ENCODE assay signal across 1 cellular context in the genomic region with DNA sequence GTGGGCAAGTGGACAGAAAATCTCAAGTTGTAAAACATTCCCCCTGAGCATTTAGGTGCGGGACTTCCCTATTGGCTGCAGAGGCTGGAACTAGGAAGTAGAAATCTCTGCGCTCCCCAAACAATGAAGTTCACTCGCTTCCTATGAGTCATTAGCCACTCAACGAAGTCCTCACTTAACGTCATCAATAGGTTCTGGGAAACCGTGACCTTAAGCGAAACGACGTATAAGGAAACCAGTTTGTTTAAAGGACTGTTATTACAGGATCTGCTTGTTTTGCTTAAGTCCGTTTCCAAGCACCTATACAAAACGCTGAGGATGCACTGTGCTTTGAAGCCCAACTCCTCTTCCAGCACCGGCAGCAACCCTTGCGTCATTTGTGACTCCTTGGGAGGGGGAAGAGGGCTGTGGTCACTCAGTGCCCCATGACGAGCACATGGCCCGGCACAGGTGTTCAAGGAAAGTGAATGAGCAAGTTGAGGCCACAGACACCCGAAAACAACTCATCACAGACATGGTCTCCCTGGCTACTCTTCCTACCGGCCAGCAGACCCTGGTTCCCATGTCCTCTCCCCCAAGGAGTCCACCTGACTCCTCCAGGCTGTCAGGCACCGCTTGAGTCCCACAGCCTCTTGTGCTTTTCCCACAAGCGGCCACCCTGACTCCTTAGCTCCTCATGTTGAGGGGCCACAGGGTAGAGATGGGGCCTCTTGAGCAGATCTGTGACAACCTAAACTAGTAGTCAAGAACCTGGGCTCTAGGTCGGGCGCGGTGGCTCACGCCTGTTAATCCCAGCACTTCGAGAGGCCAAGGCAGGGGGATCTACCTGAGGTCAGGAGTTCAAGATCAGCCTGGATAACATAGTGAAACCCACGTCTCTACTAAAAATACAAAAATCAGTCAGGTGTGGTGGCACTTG.
TF ChIP-seq lines count a peak whose summit lies in the region.

No MANE protein-coding gene starts in this region.

TF ChIP-seq in K562, 482 proteins besides CTCF, POLR2A, EP300 and RAD21 (continued from another document and continues in another):
- TF ChIP-seq ZBTB40 (IDR thresholded peaks at IDR 0.05), result peak; percentile 48; the same call in 1 of the 2 replicates
- no peak for TF ChIP-seq ZBTB40 (CRISPR knock-in tag; IDR thresholded peaks at IDR 0.05)
- peak; percentile 91 for TF ChIP-seq CREB1 (IDR thresholded peaks at IDR 0.05)
- peak; percentile 84 for TF ChIP-seq CREB1 (CRISPR knock-in tag; IDR thresholded peaks at IDR 0.05)
- 0 out of 2 replicates have a peak, but pooled peaks have one; percentile 32 for TF ChIP-seq ZNF766 (CRISPR knock-in tag; conservative IDR thresholded peaks at IDR 0.05)
- no peak; the same call in 1 of the 2 replicates for TF ChIP-seq MYNN (IDR thresholded peaks at IDR 0.05)
- no peak for TF ChIP-seq MYNN (CRISPR knock-in tag; IDR thresholded peaks at IDR 0.05)
- TF ChIP-seq MTA3 (IDR thresholded peaks at IDR 0.05; ENCODE audit: borderline replicate concordance), result peak; percentile 94
- peak; percentile 16; the same call in 1 of the 2 replicates for TF ChIP-seq LCOR (CRISPR knock-in tag; IDR thresholded peaks at IDR 0.05)
- TF ChIP-seq ZFX (CRISPR knock-in tag; IDR thresholded peaks at IDR 0.05), result 0 out of 2 replicates have a peak, but pooled peaks have one; percentile 45
- TF ChIP-seq MLLT1 (IDR thresholded peaks at IDR 0.05), result peak in 1 of 2 experiments; percentile 54; a peak in 2 of 4 replicates
- TF ChIP-seq BRD9 (IDR thresholded peaks at IDR 0.05; ENCODE audit: low read depth, partially characterized antibody), result peak; percentile 21
- peak; percentile 88; the same call in 1 of the 2 replicates for TF ChIP-seq FOXK1 (CRISPR knock-in tag; IDR thresholded peaks at IDR 0.05; ENCODE audit: borderline replicate concordance)
- TF ChIP-seq, protein P1, sequence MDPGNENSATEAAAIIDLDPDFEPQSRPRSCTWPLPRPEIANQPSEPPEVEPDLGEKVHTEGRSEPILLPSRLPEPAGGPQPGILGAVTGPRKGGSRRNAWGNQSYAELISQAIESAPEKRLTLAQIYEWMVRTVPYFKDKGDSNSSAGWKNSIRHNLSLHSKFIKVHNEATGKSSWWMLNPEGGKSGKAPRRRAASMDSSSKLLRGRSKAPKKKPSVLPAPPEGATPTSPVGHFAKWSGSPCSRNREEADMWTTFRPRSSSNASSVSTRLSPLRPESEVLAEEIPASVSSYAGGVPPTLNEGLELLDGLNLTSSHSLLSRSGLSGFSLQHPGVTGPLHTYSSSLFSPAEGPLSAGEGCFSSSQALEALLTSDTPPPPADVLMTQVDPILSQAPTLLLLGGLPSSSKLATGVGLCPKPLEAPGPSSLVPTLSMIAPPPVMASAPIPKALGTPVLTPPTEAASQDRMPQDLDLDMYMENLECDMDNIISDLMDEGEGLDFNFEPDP (CRISPR knock-in tag; IDR thresholded peaks at IDR 0.05), result no peak
- TF ChIP-seq POLR2AphosphoS2 (IDR thresholded peaks at IDR 0.05; ENCODE audit: low read length), result peak; percentile 85; the same call in 1 of the 2 replicates
- peak; percentile 46; the same call in 1 of the 2 replicates for TF ChIP-seq MTA1 (IDR thresholded peaks at IDR 0.05; ENCODE audit: borderline replicate concordance)
- TF ChIP-seq EP400 (IDR thresholded peaks at IDR 0.05), result peak; percentile 90
- TF ChIP-seq TEAD4 (IDR thresholded peaks at IDR 0.05; ENCODE audit: low read length), result peak; percentile 62; the same call in 1 of the 2 replicates
- no peak for TF ChIP-seq TEAD4 (CRISPR knock-in tag; IDR thresholded peaks at IDR 0.05; ENCODE audit: borderline replicate concordance)
- TF ChIP-seq, protein P2, sequence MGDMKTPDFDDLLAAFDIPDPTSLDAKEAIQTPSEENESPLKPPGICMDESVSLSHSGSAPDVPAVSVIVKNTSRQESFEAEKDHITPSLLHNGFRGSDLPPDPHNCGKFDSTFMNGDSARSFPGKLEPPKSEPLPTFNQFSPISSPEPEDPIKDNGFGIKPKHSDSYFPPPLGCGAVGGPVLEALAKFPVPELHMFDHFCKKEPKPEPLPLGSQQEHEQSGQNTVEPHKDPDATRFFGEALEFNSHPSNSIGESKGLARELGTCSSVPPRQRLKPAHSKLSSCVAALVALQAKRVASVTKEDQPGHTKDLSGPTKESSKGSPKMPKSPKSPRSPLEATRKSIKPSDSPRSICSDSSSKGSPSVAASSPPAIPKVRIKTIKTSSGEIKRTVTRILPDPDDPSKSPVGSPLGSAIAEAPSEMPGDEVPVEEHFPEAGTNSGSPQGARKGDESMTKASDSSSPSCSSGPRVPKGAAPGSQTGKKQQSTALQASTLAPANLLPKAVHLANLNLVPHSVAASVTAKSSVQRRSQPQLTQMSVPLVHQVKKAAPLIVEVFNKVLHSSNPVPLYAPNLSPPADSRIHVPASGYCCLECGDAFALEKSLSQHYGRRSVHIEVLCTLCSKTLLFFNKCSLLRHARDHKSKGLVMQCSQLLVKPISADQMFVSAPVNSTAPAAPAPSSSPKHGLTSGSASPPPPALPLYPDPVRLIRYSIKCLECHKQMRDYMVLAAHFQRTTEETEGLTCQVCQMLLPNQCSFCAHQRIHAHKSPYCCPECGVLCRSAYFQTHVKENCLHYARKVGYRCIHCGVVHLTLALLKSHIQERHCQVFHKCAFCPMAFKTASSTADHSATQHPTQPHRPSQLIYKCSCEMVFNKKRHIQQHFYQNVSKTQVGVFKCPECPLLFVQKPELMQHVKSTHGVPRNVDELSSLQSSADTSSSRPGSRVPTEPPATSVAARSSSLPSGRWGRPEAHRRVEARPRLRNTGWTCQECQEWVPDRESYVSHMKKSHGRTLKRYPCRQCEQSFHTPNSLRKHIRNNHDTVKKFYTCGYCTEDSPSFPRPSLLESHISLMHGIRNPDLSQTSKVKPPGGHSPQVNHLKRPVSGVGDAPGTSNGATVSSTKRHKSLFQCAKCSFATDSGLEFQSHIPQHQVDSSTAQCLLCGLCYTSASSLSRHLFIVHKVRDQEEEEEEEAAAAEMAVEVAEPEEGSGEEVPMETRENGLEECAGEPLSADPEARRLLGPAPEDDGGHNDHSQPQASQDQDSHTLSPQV (IDR thresholded peaks at IDR 0.05), result peak; percentile 91
- no peak for TF ChIP-seq SREBF2 (CRISPR knock-in tag; IDR thresholded peaks at IDR 0.05)
- peak; percentile 62 for TF ChIP-seq GABPA (tag; conservative IDR thresholded peaks at IDR 0.05; ENCODE audit: low read depth)
- peak; percentile 3 to 89 for TF ChIP-seq RCOR1 (IDR thresholded peaks at IDR 0.05; ENCODE audit: borderline replicate concordance in 1 of 2, low read depth in 2 of 2, low read length in 2 of 2)
- TF ChIP-seq, protein P3, sequence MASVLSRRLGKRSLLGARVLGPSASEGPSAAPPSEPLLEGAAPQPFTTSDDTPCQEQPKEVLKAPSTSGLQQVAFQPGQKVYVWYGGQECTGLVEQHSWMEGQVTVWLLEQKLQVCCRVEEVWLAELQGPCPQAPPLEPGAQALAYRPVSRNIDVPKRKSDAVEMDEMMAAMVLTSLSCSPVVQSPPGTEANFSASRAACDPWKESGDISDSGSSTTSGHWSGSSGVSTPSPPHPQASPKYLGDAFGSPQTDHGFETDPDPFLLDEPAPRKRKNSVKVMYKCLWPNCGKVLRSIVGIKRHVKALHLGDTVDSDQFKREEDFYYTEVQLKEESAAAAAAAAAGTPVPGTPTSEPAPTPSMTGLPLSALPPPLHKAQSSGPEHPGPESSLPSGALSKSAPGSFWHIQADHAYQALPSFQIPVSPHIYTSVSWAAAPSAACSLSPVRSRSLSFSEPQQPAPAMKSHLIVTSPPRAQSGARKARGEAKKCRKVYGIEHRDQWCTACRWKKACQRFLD (CRISPR knock-in tag; IDR thresholded peaks at IDR 0.05), result peak; percentile 57; the same call in 1 of the 2 replicates
- TF ChIP-seq BHLHE40 (IDR thresholded peaks at IDR 0.05; ENCODE audit: low read length), result peak; percentile 45; the same call in 1 of the 2 replicates
- peak; percentile 68 for TF ChIP-seq POLR2B (IDR thresholded peaks at IDR 0.05; ENCODE audit: low read depth, partially characterized antibody)
- TF ChIP-seq ZNF75A (CRISPR knock-in tag; IDR thresholded peaks at IDR 0.05), result 0 out of 2 replicates have a peak, but pooled peaks have one; percentile 27
- peak; percentile 77 for TF ChIP-seq ELF1 (tag; IDR thresholded peaks at IDR 0.05)
- peak; percentile 52; the same call in 1 of the 2 replicates for TF ChIP-seq SMARCE1 (IDR thresholded peaks at IDR 0.05)
- TF ChIP-seq NR2C1 (IDR thresholded peaks at IDR 0.05), result 0 out of 2 replicates have a peak, but pooled peaks have one; percentile 42
- TF ChIP-seq NR2C1 (tag; IDR thresholded peaks at IDR 0.05), result peak; percentile 65
- no peak for TF ChIP-seq GATA2 (CRISPR knock-in tag; IDR thresholded peaks at IDR 0.05)
- TF ChIP-seq, protein P4, sequence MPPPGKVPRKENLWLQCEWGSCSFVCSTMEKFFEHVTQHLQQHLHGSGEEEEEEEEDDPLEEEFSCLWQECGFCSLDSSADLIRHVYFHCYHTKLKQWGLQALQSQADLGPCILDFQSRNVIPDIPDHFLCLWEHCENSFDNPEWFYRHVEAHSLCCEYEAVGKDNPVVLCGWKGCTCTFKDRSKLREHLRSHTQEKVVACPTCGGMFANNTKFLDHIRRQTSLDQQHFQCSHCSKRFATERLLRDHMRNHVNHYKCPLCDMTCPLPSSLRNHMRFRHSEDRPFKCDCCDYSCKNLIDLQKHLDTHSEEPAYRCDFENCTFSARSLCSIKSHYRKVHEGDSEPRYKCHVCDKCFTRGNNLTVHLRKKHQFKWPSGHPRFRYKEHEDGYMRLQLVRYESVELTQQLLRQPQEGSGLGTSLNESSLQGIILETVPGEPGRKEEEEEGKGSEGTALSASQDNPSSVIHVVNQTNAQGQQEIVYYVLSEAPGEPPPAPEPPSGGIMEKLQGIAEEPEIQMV (tag; conservative IDR thresholded peaks at IDR 0.05; ENCODE audit: low read depth), result 0 out of 2 replicates have a peak, but pooled peaks have one; percentile 10
- TF ChIP-seq SMARCC2 (IDR thresholded peaks at IDR 0.05; ENCODE audit: low read depth), result no peak
- peak; percentile 44 to 53; a peak in 2 of 4 replicates for TF ChIP-seq FOXK2 (conservative IDR thresholded peaks at IDR 0.05 in 1 of 2, IDR thresholded peaks at IDR 0.05 in 1 of 2; ENCODE audit: low read depth in 2 of 2)
